In genomic region chr19:57321164-57321563, GRCh38 we compare ENCODE assay signal across 8 cellular contexts. TPM values are rescaled to one million over a fixed set of nuclear protein-coding genes. Genes with fewer than 3 reads are reported as not detected.
A peak's percentile ranks its signal among the peaks of the same experiment; 100 is the strongest.
DNase-seq lines count a peak whose midpoint lies in the region; ATAC-seq and TF ChIP-seq lines count a peak whose summit lies in the region.

No MANE protein-coding gene starts in this region.

- peak overlapping the region; percentile 81 for H3K4me3 Mint-ChIP-seq in MCF 10A (ENCODE audit: unreplicated experiment)

- no peaks in the 10 kb centered on the region for H3K27me3 Mint-ChIP-seq in MCF 10A (ENCODE audit: insufficient read depth, unreplicated experiment)

- H3K4me1 Mint-ChIP-seq in MCF 10A (ENCODE audit: insufficient read depth, unreplicated experiment), result peaks cover 12% of the 10 kb centered on the region

- peak overlapping the region; percentile 88 for H3K9ac ChIP-seq in HUES6 (ENCODE audit: low read length)
- H3K9ac ChIP-seq in mucosa of stomach (ENCODE audit: low read length), result peak overlapping the region; percentile 96

- H3K36me3 Mint-ChIP-seq in MCF 10A (ENCODE audit: insufficient read depth, unreplicated experiment), result peaks cover 32% of the 10 kb centered on the region

- no peak for ATAC-seq in HG03520 (IDR thresholded peaks at IDR 0.05; ENCODE audit: unreplicated experiment)

- H3K27ac ChIP-seq in AG04450 (ENCODE audit: low read depth, low read length) (no peak overlapping the region), HUES6 (ENCODE audit: low read depth, low read length) (no peak overlapping the region)

- POLR2A ChIA-PET in AG04450 (lab: Yijun Ruan, JAX) (no interaction called here), MCF 10A (lab: Yijun Ruan, JAX) (interaction anchor here (0.6 to 4.2 kb wide), 19 partner anchors 9 to 157 kb away, joined by 3 to 42 read pairs (median 3); partner anchors contain the start of genes ZNF264, ZNF304, ZNF460 and ZNF548)

- intact Hi-C loops in MCF 10A (cut with micrococcal nuclease), result loop anchor here (1.0 to 2.0 kb wide), 3 partner anchors 18 to 80 kb away; partner anchors contain the start of genes ZNF460 and ZNF805

- peaks cover 28% of the 10 kb centered on the region for H3K36me3 ChIP-seq in HUES6 (ENCODE audit: control insufficient read depth, insufficient read depth, low read length)
- peaks cover 6% of the 10 kb centered on the region for H3K36me3 ChIP-seq in mucosa of stomach (ENCODE audit: control insufficient read depth, insufficient read depth, low read length)

- peaks cover 2% of the 10 kb centered on the region for H3K27me3 ChIP-seq in AG04450 (ENCODE audit: control insufficient read depth, insufficient read depth, low read length)
- H3K27me3 ChIP-seq in HUES6 (ENCODE audit: control insufficient read depth, insufficient read depth, low read length), result peaks cover 22% of the 10 kb centered on the region
- H3K27me3 ChIP-seq in mucosa of stomach (ENCODE audit: control insufficient read depth, insufficient read depth, low read length), result peaks cover 17% of the 10 kb centered on the region

- H3K4me1 ChIP-seq in HUES6 (ENCODE audit: control insufficient read depth, insufficient read depth, low read length) (peaks cover 4% of the 10 kb centered on the region; the same call in 1 of the 2 replicates), mucosa of stomach (ENCODE audit: control insufficient read depth, insufficient read depth, low read length) (peaks cover 18% of the 10 kb centered on the region)

- TF ChIP-seq CTCF in AG04450 (IDR thresholded peaks at IDR 0.05; ENCODE audit: low read depth, low read length) (no peak), MCF 10A (IDR thresholded peaks at IDR 0.05; ENCODE audit: unreplicated experiment) (no peak)

- no peaks in the 10 kb centered on the region for H3K9me3 Mint-ChIP-seq in MCF 10A (ENCODE audit: unreplicated experiment)

- DNase-seq in AG04450 (ENCODE audit: low read depth, low spot score) (no peak), MCF 10A (ENCODE audit: unreplicated experiment) (no peak), NCI-H1417 (lab: John Stamatoyannopoulos, UW) (no peak), GM19238 (ENCODE audit: insufficient read length, low spot score) (no peak)
- DNase-seq in stimulated activated CD4-positive, alpha-beta T cell treated with anti-CD3 and anti-CD28 coated beads, Interleukin-2, amount 100 ng/mL, for 48 hours, result no peak

- H3K4me3 ChIP-seq in AG04450 (ENCODE audit: low read depth, low read length) (peak overlapping the region; percentile 85), HUES6 (ENCODE audit: low read depth, low read length) (peak overlapping the region; percentile 90), mucosa of stomach (ENCODE audit: low read length) (peak overlapping the region; percentile 93)

- H3K27ac Mint-ChIP-seq in MCF 10A (ENCODE audit: low read depth, unreplicated experiment), result peak overlapping the region; percentile 88

- CTCF ChIA-PET in AG04450 (lab: Charles Lee) (interaction anchor here (0.8 kb wide), 1 partner anchor 20 kb away, joined by 3 read pairs; no protein-coding TSS in a partner anchor), MCF 10A (lab: Yijun Ruan, JAX) (interaction anchor here (0.6 to 1.2 kb wide), 5 partner anchors 9 to 160 kb away, joined by 3 to 4 read pairs (median 3); partner anchors contain the start of gene ZNF460)

- BruUV-seq in MCF 10A (replicated peaks; lab: Mats Ljungman, UMichigan), result TSS peak; percentile 52

- H3K9me3 ChIP-seq in AG04450 (ENCODE audit: control insufficient read depth, insufficient read depth, low read length) (peaks cover 4% of the 10 kb centered on the region; the same call in 1 of the 2 replicates), HUES6 (ENCODE audit: control insufficient read depth, insufficient read depth, low read depth, low read length) (no peaks in the 10 kb centered on the region), mucosa of stomach (ENCODE audit: control insufficient read depth, low read length) (no peaks in the 10 kb centered on the region)

RNA-seq across cellular contexts. Expression of gene ZNF543, which starts 0.9 kb away (rescaled TPM):
- polyA plus RNA-seq in AG04450 (2011; rRNA removed), result 2.6 and 2.7 TPM in 2 replicates
- 8.4 and 8.5 TPM in 2 replicates for polyA minus RNA-seq in AG04450 (2011; rRNA and poly(A)+ RNA removed)
- 9.2 and 10.8 TPM in 2 replicates for total RNA-seq in MCF 10A (2022)

RNA-seq across cellular contexts. Expression of gene ZNF304, which starts 29.9 kb away (rescaled TPM):
- 7.1 and 7.8 TPM in 2 replicates for polyA plus RNA-seq in AG04450 (2011; rRNA removed)
- 12.7 and 16.1 TPM in 2 replicates for polyA minus RNA-seq in AG04450 (2011; rRNA and poly(A)+ RNA removed)
- 7.0 and 9.9 TPM in 2 replicates for total RNA-seq in MCF 10A (2022)

RNA-seq across cellular contexts. Expression of gene ZNF460, which starts 40.9 kb away (rescaled TPM):
- 11.2 and 13.0 TPM in 2 replicates for polyA plus RNA-seq in AG04450 (2011; rRNA removed)
- polyA minus RNA-seq in AG04450 (2011; rRNA and poly(A)+ RNA removed), result 193 and 196 TPM in 2 replicates
- total RNA-seq in MCF 10A (2022), result 72.5 and 95.5 TPM in 2 replicates

RNA-seq across cellular contexts. Expression of gene TRAPPC2B, which starts 42.2 kb away (rescaled TPM):
- polyA plus RNA-seq in AG04450 (2011; rRNA removed), result 16.5 and 19.6 TPM in 2 replicates
- 8.3 and 10.5 TPM in 2 replicates for polyA minus RNA-seq in AG04450 (2011; rRNA and poly(A)+ RNA removed)
- total RNA-seq in MCF 10A (2022), result 6.3 and 9.8 TPM in 2 replicates

RNA-seq across cellular contexts. Expression of gene ZNF547, which starts 42.2 kb away (rescaled TPM):
- 3.3 and 3.7 TPM in 2 replicates for polyA plus RNA-seq in AG04450 (2011; rRNA removed)
- 5.6 and 12.2 TPM in 2 replicates for polyA minus RNA-seq in AG04450 (2011; rRNA and poly(A)+ RNA removed)
- total RNA-seq in MCF 10A (2022), result 3.7 and 4.3 TPM in 2 replicates
